20 cellular contexts compared by ENCODE assay signal in genomic region chr13:80419416-80419815, GRCh38.
"Had no signal": no experiment of that assay in that cellular context is flagged by ENCODE, and none has a peak within 500 bp of the region (broad histone marks: within the 10 kb centered on the region; RNA-seq: fewer than 3 reads in every experiment).

No MANE protein-coding gene starts in this region.

- DNase-seq: Karpas-422, KG1, MM.1S, NCI-H1092, NCI-H1105 treated with DMSO at 0.1 percent for 48 hours, NCI-H1417 treated with DMSO at 0.1 percent for 48 hours, NCI-H146, NCI-H1694 treated with DMSO at 0.1 percent for 48 hours, NCI-H1930, NCI-H2081, NCI-H2107, NCI-H2227 treated with DMSO at 0.1 percent for 48 hours, NCI-H524, NCI-H526 treated with DMSO at 0.1 percent for 48 hours, NCI-H748 treated with DMSO at 0.1 percent for 48 hours, PC-3, SHP77, SK-N-SH had no signal

- H3K4me2 ChIP-seq: SK-N-SH had no signal

- ATAC-seq: Panc1, PC-3 had no signal

- H3K9ac ChIP-seq: SK-N-SH had no signal

- H3K9me3 ChIP-seq: SK-N-SH had no signal

- H3K27ac ChIP-seq: RWPE1 had no signal
